In the genomic region with DNA sequence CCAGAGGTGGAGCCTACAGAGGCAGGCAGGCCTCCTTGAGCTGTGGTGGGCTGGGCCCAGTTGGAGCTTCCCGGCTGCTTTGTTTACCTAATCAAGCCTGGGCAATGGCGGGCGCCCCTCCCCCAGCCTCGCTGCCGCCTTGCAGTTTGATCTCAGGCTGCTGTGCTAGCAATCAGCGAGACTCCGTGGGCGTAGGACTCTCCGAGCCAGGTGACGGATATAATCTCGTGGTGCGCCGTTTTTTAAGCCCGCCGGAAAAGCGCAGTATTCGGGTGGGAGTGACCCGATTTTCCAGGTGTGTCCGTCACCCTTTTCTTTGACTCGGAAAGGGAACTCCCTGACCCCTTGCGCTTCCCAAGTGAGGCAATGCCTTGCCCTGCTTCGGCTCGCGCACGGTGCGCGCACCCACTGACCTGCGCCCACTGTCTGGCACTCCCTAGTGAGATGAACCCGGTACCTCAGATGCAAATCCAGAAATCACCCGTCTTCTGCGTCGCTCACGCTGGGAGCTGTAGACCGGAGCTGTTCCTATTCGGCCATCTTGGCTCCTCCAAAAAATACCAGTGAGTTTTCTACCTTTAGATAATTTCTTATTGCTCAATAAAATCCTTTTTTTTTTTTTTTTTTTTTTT, we compare ENCODE assay signal across 7 cellular contexts.
DNase-seq lines count a peak whose midpoint lies in the region; ATAC-seq, FAIRE-seq and TF ChIP-seq lines count a peak whose summit lies in the region.
"Not testable (repeated sequence)": the region's sequence is repeated elsewhere in the genome, so short reads cannot be mapped to it uniquely, and the experiment has no call there.

No MANE protein-coding gene starts in this region.

- peaks cover 18% of the 10 kb centered on the region for H3K9me3 Mint-ChIP-seq in Caco-2 (ENCODE audit: unreplicated experiment)
- H3K9me3 Mint-ChIP-seq in neural progenitor cell = not testable (repeated sequence)

- in situ Hi-C loops in GM12878 (cut with MboI) = not testable (repeated sequence)

- POLR2A ChIA-PET in Caco-2 (lab: Charles Lee) = interaction anchor here (0.6 kb wide), 1 partner anchor 14 kb away, joined by 6 read pairs; no protein-coding TSS in a partner anchor
- POLR2A ChIA-PET in HCT116 (lab: Charles Lee); GM12878 (lab: Charles Lee): not testable (repeated sequence)

- peak overlapping the region; percentile 31 for H3K27ac Mint-ChIP-seq in Caco-2 (ENCODE audit: unreplicated experiment)
- not testable (repeated sequence) for H3K27ac Mint-ChIP-seq in neural progenitor cell

- not testable (repeated sequence) for H3K4me1 ChIP-seq in Caco-2; GM12878 (ENCODE audit: control insufficient read depth, insufficient read depth, low read length); iPS-18a (ENCODE audit: control insufficient read depth, low read depth, low read length); neural progenitor cell
- peaks cover 3 to 11% of the 10 kb centered on the region in 2 experiments; a peak in 3 of 4 replicates for H3K4me1 ChIP-seq in HCT116 (ENCODE audit: control insufficient read depth in 1 of 2, insufficient read depth in 2 of 2, low read length in 2 of 2)

- H3K27me3 ChIP-seq in Caco-2 (replicated peaks; ENCODE audit: control insufficient read depth, insufficient read depth, low read length); HCT116 (ENCODE audit: insufficient read depth, low read length); GM12878 (replicated peaks in 1 of 2; ENCODE audit: control insufficient read depth in 2 of 2, insufficient read depth in 2 of 2, low read length in 1 of 2); iPS-18a (ENCODE audit: control insufficient read depth, insufficient read depth, low read length); neural progenitor cell: not testable (repeated sequence)

- not testable (repeated sequence) for FAIRE-seq in GM12878 (lab: Jason Lieb, UNC)

- not testable (repeated sequence) for H2AFZ ChIP-seq in HCT116 (ENCODE audit: low read depth, low read length, poor library complexity, severe bottlenecking); GM12878 (ENCODE audit: control insufficient read depth, low read depth, low read length)
- H2AFZ ChIP-seq in neural progenitor cell (replicated peaks) = peak overlapping the region; percentile 79

- not testable (repeated sequence) for H3K36me3 Mint-ChIP-seq in Caco-2 (ENCODE audit: insufficient read depth, unreplicated experiment); neural progenitor cell

- BruUV-seq in Caco-2 (replicated peaks; lab: Mats Ljungman, UMichigan); HCT116 (replicated peaks; lab: Mats Ljungman, UMichigan); GM12878 (replicated peaks; lab: Mats Ljungman, UMichigan): not testable (repeated sequence)

- RAD21 ChIA-PET in HCT116 (lab: Charles Lee; ENCODE audit: low non-redundant PET in 1 of 2, low total read pairs in 2 of 2, uncharacterized antibody in 2 of 2, unreplicated experiment in 2 of 2) = interaction anchor here in 1 of 2 experiments (0.6 kb wide), 1 partner anchor 316 kb away, joined by 3 read pairs; no protein-coding TSS in a partner anchor
- RAD21 ChIA-PET in GM12878 (lab: Charles Lee; ENCODE audit: unreplicated experiment) = not testable (repeated sequence)

- TF ChIP-seq RAD21 in HCT116 (IDR thresholded peaks at IDR 0.05; ENCODE audit: low read depth); GM12878 (IDR thresholded peaks at IDR 0.05; ENCODE audit: insufficient read depth, low read depth, low read length): not testable (repeated sequence)

- not testable (repeated sequence) for TF ChIP-seq EP300 in GM12878 (IDR thresholded peaks at IDR 0.05; ENCODE audit: borderline replicate concordance in 1 of 2, control insufficient read depth in 1 of 2, low read depth in 2 of 2, low read length in 2 of 2)

- not testable (repeated sequence) for H3K9me2 ChIP-seq in HCT116 (ENCODE audit: insufficient read depth)

- not testable (repeated sequence) for ATAC-seq in HCT116, GM12878

- SMC1A ChIA-PET in GM12878 (lab: Charles Lee; ENCODE audit: uncharacterized antibody, unreplicated experiment) = not testable (repeated sequence)

- not testable (repeated sequence) for H3K27me3 Mint-ChIP-seq in Caco-2 (ENCODE audit: insufficient read depth, unreplicated experiment); neural progenitor cell (ENCODE audit: insufficient read depth, low read depth)

- intact Hi-C loops in Caco-2 (cut with micrococcal nuclease; ENCODE audit: unreplicated experiment); HCT116 (cut with micrococcal nuclease); GM12878 (cut with micrococcal nuclease; ENCODE audit: unreplicated experiment): not testable (repeated sequence)

- H3K9me3 ChIP-seq in Caco-2; HCT116 (ENCODE audit: control insufficient read depth in 1 of 2, insufficient read depth in 1 of 2, low read depth in 1 of 2, low read length in 2 of 2); GM12878 (replicated peaks; ENCODE audit: control insufficient read depth, insufficient read depth, low read length); iPS-18a (ENCODE audit: control insufficient read depth, low read depth, low read length); neural progenitor cell (ENCODE audit: low read depth): not testable (repeated sequence)

- TF ChIP-seq CTCF in Caco-2 (IDR thresholded peaks at IDR 0.05; ENCODE audit: insufficient read depth in 1 of 2, low read depth in 1 of 2, low read length in 1 of 2, severe bottlenecking in 1 of 2, unreplicated experiment in 1 of 2); HCT116 (IDR thresholded peaks at IDR 0.05 in 2 of 3, conservative IDR thresholded peaks at IDR 0.05 in 1 of 3; ENCODE audit: borderline replicate concordance in 1 of 3, insufficient read depth in 1 of 3, low read depth in 2 of 3, low read length in 2 of 3); GM12878 (IDR thresholded peaks at IDR 0.05 in 2 of 3, conservative IDR thresholded peaks at IDR 0.05 in 1 of 3; ENCODE audit: control insufficient read depth in 2 of 3, extremely low read depth in 1 of 3, insufficient read depth in 1 of 3, low read depth in 3 of 3, low read length in 3 of 3); fibroblast of villous mesenchyme (IDR thresholded peaks at IDR 0.05; ENCODE audit: insufficient read depth, low read depth, low read length); neural progenitor cell (IDR thresholded peaks at IDR 0.05): not testable (repeated sequence)

- H3K4me3 Mint-ChIP-seq in Caco-2 (ENCODE audit: unreplicated experiment) (peak overlapping the region; percentile 78), neural progenitor cell (peak overlapping the region; percentile 70)

- peak overlapping the region; percentile 40 for H3K4me3 ChIP-seq in Caco-2 (ENCODE audit: low read depth, low read length)
- H3K4me3 ChIP-seq in HCT116 (replicated peaks in 1 of 2; ENCODE audit: low read depth in 1 of 2, low read length in 2 of 2) = peak overlapping the region; percentile 58 to 64
- H3K4me3 ChIP-seq in GM12878 = not testable (repeated sequence)
- peak overlapping the region; percentile 53 for H3K4me3 ChIP-seq in fibroblast of villous mesenchyme (ENCODE audit: low read depth, low read length)
- peak overlapping the region; percentile 39 for H3K4me3 ChIP-seq in iPS-18a (ENCODE audit: low read length)
- H3K4me3 ChIP-seq in neural progenitor cell = peak overlapping the region; percentile 50

- H3K9ac ChIP-seq in HCT116 (ENCODE audit: low read length) = peak overlapping the region; percentile 64
- H3K9ac ChIP-seq in GM12878 (ENCODE audit: control insufficient read depth, insufficient read depth, low read length) = not testable (repeated sequence)
- peak overlapping the region; percentile 56 for H3K9ac ChIP-seq in iPS-18a (ENCODE audit: low read length)
- H3K9ac ChIP-seq in neural progenitor cell = peak overlapping the region; percentile 58

- H3K79me2 ChIP-seq in HCT116 (ENCODE audit: insufficient read depth, low read length) = peaks cover 16% of the 10 kb centered on the region
- H3K79me2 ChIP-seq in GM12878 (ENCODE audit: control insufficient read depth, insufficient read depth, low read length) = not testable (repeated sequence)
- H3K79me2 ChIP-seq in neural progenitor cell (ENCODE audit: low read depth) = peaks cover 25% of the 10 kb centered on the region

- CTCF ChIA-PET in Caco-2 (lab: Charles Lee); HCT116 (lab: Charles Lee); GM12878 (lab: Yijun Ruan, JAX): not testable (repeated sequence)

- peak overlapping the region; percentile 77 for H3K4me2 ChIP-seq in HCT116 (ENCODE audit: low read length)
- not testable (repeated sequence) for H3K4me2 ChIP-seq in GM12878 (ENCODE audit: control insufficient read depth, insufficient read depth)
- H3K4me2 ChIP-seq in neural progenitor cell = peak overlapping the region; percentile 59

- 87% methylated on average over 30 of the region's 35 CpGs for WGBS in GM12878 (ENCODE audit: insufficient coverage, insufficient replicate concordance, low lambda C conversion rate, missing lambda C conversion rate)

- not testable (repeated sequence) for H4K20me1 ChIP-seq in HCT116 (ENCODE audit: insufficient read depth); GM12878 (ENCODE audit: control insufficient read depth, insufficient read depth); neural progenitor cell (ENCODE audit: low read depth)

- H3K27ac ChIP-seq in HCT116 (ENCODE audit: low read depth, low read length) (peak overlapping the region; percentile 54; the same call in 1 of the 2 replicates), neural progenitor cell (peak overlapping the region; percentile 37)
- H3K27ac ChIP-seq in GM12878 (ENCODE audit: control insufficient read depth, insufficient read depth); iPS-18a (ENCODE audit: low read length): not testable (repeated sequence)

- H3K4me1 Mint-ChIP-seq in Caco-2 (ENCODE audit: low read depth, unreplicated experiment); neural progenitor cell: not testable (repeated sequence)

- not testable (repeated sequence) for H3F3A ChIP-seq in neural progenitor cell (ENCODE audit: low read depth)

- peak; percentile 77 to 86 for DNase-seq in Caco-2
- not testable (repeated sequence) for DNase-seq in HCT116 (ENCODE audit: low read depth, low spot score); GM12878 (ENCODE audit: low read depth, low spot score); fibroblast of villous mesenchyme (ENCODE audit: low read depth); neural progenitor cell (ENCODE audit: low spot score)
- peak; percentile 16 for DNase-seq in NCI-H510A treated with DMSO at 0.1 percent for 48 hours (lab: John Stamatoyannopoulos, UW)

- not testable (repeated sequence) for H3K36me3 ChIP-seq in Caco-2 (ENCODE audit: control insufficient read depth, insufficient read depth, low read length); HCT116 (ENCODE audit: control insufficient read depth in 1 of 2, insufficient read depth in 2 of 2, low read length in 2 of 2); GM12878 (ENCODE audit: control insufficient read depth in 2 of 2, insufficient read depth in 2 of 2, low read length in 1 of 2); iPS-18a (ENCODE audit: control insufficient read depth, low read depth, low read length); neural progenitor cell

- not testable (repeated sequence) for TF ChIP-seq POLR2A in HCT116 (IDR thresholded peaks at IDR 0.05; ENCODE audit: borderline replicate concordance, extremely low read depth, insufficient read depth, insufficient read length); GM12878 (IDR thresholded peaks at IDR 0.05; ENCODE audit: low read depth, low read length)
